In genomic region chr10:15167411-15168295, GRCh38 we compare ENCODE assay signal across 8 cellular contexts. TPM values are rescaled to one million over a fixed set of nuclear protein-coding genes. Genes with fewer than 3 reads are reported as not detected.
A peak's percentile ranks its signal among the peaks of the same experiment; 100 is the strongest.
DNase-seq lines count a peak whose midpoint lies in the region; ATAC-seq, FAIRE-seq and TF ChIP-seq lines count a peak whose summit lies in the region.

No MANE protein-coding gene starts in this region.

- peaks cover 12% of the 10 kb centered on the region; the same call in 1 of the 2 replicates for H4K20me1 ChIP-seq in DND-41 (ENCODE audit: insufficient read depth, low read length)
- H4K20me1 ChIP-seq in K562 (replicated peaks; ENCODE audit: control insufficient read depth, insufficient read depth, low read length) = no peaks in the 10 kb centered on the region

- TF ChIP-seq POLR2A in K562 (conservative IDR thresholded peaks at IDR 0.05) = no peak

- H3K4me1 Mint-ChIP-seq in T-helper 17 cell = peaks cover 45% of the 10 kb centered on the region

- H3K27me3 Mint-ChIP-seq in T-helper 17 cell = no peaks in the 10 kb centered on the region

- H3K9ac ChIP-seq in DND-41 (ENCODE audit: low read depth, low read length) = peak overlapping the region; percentile 80
- H3K9ac ChIP-seq in K562 (ENCODE audit: insufficient read depth in 1 of 2, low read depth in 2 of 2, low read length in 2 of 2) = peak overlapping the region; percentile 64 to 97; a peak in 3 of 4 replicates

- no peaks in the 10 kb centered on the region for H3K36me3 Mint-ChIP-seq in T-helper 17 cell (ENCODE audit: low read depth)

- H3K4me2 ChIP-seq in DND-41 (ENCODE audit: insufficient read depth, low read length) (peak overlapping the region; percentile 74), K562 (ENCODE audit: insufficient read depth, low read length) (peak overlapping the region; percentile 92)

- POLR2A ChIA-PET in K562 (lab: Yijun Ruan, JAX) = interaction anchor here (1.0 kb wide), 1 partner anchor 16 kb away, joined by 3 read pairs; no protein-coding TSS in a partner anchor

- 2% methylated on average over 33 of the region's 55 CpGs for WGBS in K562 (ENCODE audit: insufficient coverage, low coverage, missing lambda C conversion rate)

- CTCF ChIA-PET in K562 (lab: Yijun Ruan, JAX; ENCODE audit: low intra/inter-chr PET ratio) = no interaction called here

- H3K36me3 ChIP-seq in DND-41 (ENCODE audit: insufficient read depth, low read length) (no peaks in the 10 kb centered on the region; the same call in 1 of the 2 replicates), K562 (ENCODE audit: control insufficient read depth, insufficient read depth, low read length) (no peaks in the 10 kb centered on the region)

- TF ChIP-seq RAD21 in K562 (CRISPR knock-in tag; conservative IDR thresholded peaks at IDR 0.05 in 1 of 2, IDR thresholded peaks at IDR 0.05 in 1 of 2) = peak; percentile 24 to 41

- H3K27ac ChIP-seq in DND-41 (ENCODE audit: low read length) (peak overlapping the region; percentile 60), K562 (ENCODE audit: extremely low read depth, low read depth, low read length) (peak overlapping the region; percentile 65; the same call in 1 of the 3 replicates)

- peak; percentile 60 for DNase-seq in DND-41
- peak; percentile 50 for DNase-seq in HK-2 (ENCODE audit: unreplicated experiment)
- DNase-seq in T-helper 17 cell = peak; percentile 28 to 43 (median 30)
- peak; percentile 20 to 59 (median 40) for DNase-seq in K562 (ENCODE audit: extremely low read depth in 1 of 4, low spot score in 3 of 4)
- peak; percentile 72 for DNase-seq in sciatic nerve (ENCODE audit: low spot score)
- DNase-seq in D721Med (ENCODE audit: insufficient read length, low spot score) = no peak

- peak overlapping the region; percentile 97 for H3K4me3 Mint-ChIP-seq in T-helper 17 cell

- no peaks in the 10 kb centered on the region for H3K27me3 ChIP-seq in DND-41 (ENCODE audit: insufficient read depth, low read length, poor library complexity)
- no peaks in the 10 kb centered on the region for H3K27me3 ChIP-seq in K562 (ENCODE audit: control insufficient read depth in 2 of 2, insufficient read depth in 2 of 2, low read length in 2 of 2)

- peaks cover 57% of the 10 kb centered on the region for H3K4me1 ChIP-seq in DND-41 (ENCODE audit: insufficient read depth, low read length)
- H3K4me1 ChIP-seq in K562 (replicated peaks in 1 of 2; ENCODE audit: control insufficient read depth in 2 of 2, insufficient read depth in 2 of 2, low read length in 2 of 2) = peaks cover 13 to 18% of the 10 kb centered on the region in 2 experiments

- H3K9me1 ChIP-seq in K562 (ENCODE audit: control insufficient read depth, insufficient read depth, low read length) = no peaks in the 10 kb centered on the region

- TF ChIP-seq CTCF in DND-41 (IDR thresholded peaks at IDR 0.05; ENCODE audit: borderline replicate concordance, extremely low read depth, low read length, poor library complexity, severe bottlenecking) (peak; percentile 56), K562 (IDR thresholded peaks at IDR 0.05 in 2 of 3, conservative IDR thresholded peaks at IDR 0.05 in 1 of 3; ENCODE audit: insufficient read depth in 2 of 3, low read depth in 1 of 3, low read length in 3 of 3) (peak; percentile 43 to 61 (median 55)), D721Med (IDR thresholded peaks at IDR 0.05; ENCODE audit: insufficient read depth, missing control alignments) (no peak)

- no peak for TF ChIP-seq EP300 in K562 (IDR thresholded peaks at IDR 0.05; ENCODE audit: low read length)

- peak overlapping the region; percentile 82 for H2AFZ ChIP-seq in DND-41 (ENCODE audit: low read depth, low read length)
- H2AFZ ChIP-seq in K562 (ENCODE audit: low read depth, low read length) = peak overlapping the region; percentile 97

- ATAC-seq in DND-41 (ENCODE audit: insufficient read depth, low read depth) = peak; percentile 49
- ATAC-seq in GM21367 (IDR thresholded peaks at IDR 0.05; ENCODE audit: unreplicated experiment) = peak; percentile 31
- peak; percentile 5 for ATAC-seq in T-helper 17 cell
- peak; percentile 77 for ATAC-seq in K562
- peak; percentile 30 for ATAC-seq in sciatic nerve

- BruUV-seq in K562 (replicated peaks; lab: Mats Ljungman, UMichigan) = no TSS peak

- in situ Hi-C loops in K562 (cut with MboI) = no loop called here

- H3K27ac Mint-ChIP-seq in T-helper 17 cell = peak overlapping the region; percentile 93

- H3K79me2 ChIP-seq in DND-41 (ENCODE audit: insufficient read depth, low read length) = peaks cover 49% of the 10 kb centered on the region
- no peaks in the 10 kb centered on the region for H3K79me2 ChIP-seq in K562 (ENCODE audit: control insufficient read depth, insufficient read depth, low read length)

- no peaks in the 10 kb centered on the region for H3K9me3 ChIP-seq in DND-41 (ENCODE audit: insufficient read depth, low read length, severe bottlenecking)
- no peaks in the 10 kb centered on the region for H3K9me3 ChIP-seq in T-helper 17 cell (ENCODE audit: control insufficient read depth, low read length, poor library complexity, severe bottlenecking)
- no peaks in the 10 kb centered on the region for H3K9me3 ChIP-seq in K562 (replicated peaks; ENCODE audit: control insufficient read depth, insufficient read depth, low read depth, low read length)

- FAIRE-seq in K562 (lab: Jason Lieb, UNC) (peak; percentile 75), D721Med (lab: Jason Lieb, UNC) (no peak)

- intact Hi-C loops in K562 (cut with micrococcal nuclease) (no loop called here), sciatic nerve (cut with DNase I) (no loop called here)

- peak overlapping the region; percentile 71 to 94 for H3K4me3 ChIP-seq in DND-41 (ENCODE audit: low read depth in 1 of 2, low read length in 2 of 2)
- peak overlapping the region; percentile 72 for H3K4me3 ChIP-seq in K562
- H3K4me3 ChIP-seq in iPS-11a (ENCODE audit: low read depth, low read length) = peak overlapping the region; percentile 86

TF ChIP-seq in K562, 482 proteins besides CTCF, POLR2A, EP300 and RAD21 (continues in another document):
- TF ChIP-seq MEIS2 (IDR thresholded peaks at IDR 0.05; ENCODE audit: partially characterized antibody) (peak; percentile 47), ELF1 (tag; IDR thresholded peaks at IDR 0.05) (no peak), CEBPB (tag; IDR thresholded peaks at IDR 0.05) (no peak), MYC (IDR thresholded peaks at IDR 0.05; ENCODE audit: low read depth, low read length) (no peak), MYC (CRISPR knock-in tag; IDR thresholded peaks at IDR 0.05; ENCODE audit: borderline replicate concordance, low read depth) (peak; percentile 27; the same call in 1 of the 2 replicates), ZNF57 (CRISPR knock-in tag; IDR thresholded peaks at IDR 0.05) (no peak), ZNF263 (CRISPR knock-in tag; IDR thresholded peaks at IDR 0.05; ENCODE audit: borderline replicate concordance) (0 out of 2 replicates have a peak, but pooled peaks have one; percentile 14), SIN3A (IDR thresholded peaks at IDR 0.05; ENCODE audit: borderline replicate concordance in 2 of 2, control insufficient read depth in 1 of 2, low read depth in 2 of 2, low read length in 2 of 2) (no peak), TEAD2 (tag; IDR thresholded peaks at IDR 0.05) (no peak), PRMT5 (CRISPR knock-in tag; IDR thresholded peaks at IDR 0.05) (no peak), MAZ (CRISPR knock-in tag; conservative IDR thresholded peaks at IDR 0.05 in 1 of 2, IDR thresholded peaks at IDR 0.05 in 1 of 2) (peak in 1 of 2 experiments; percentile 43; a peak in 2 of 4 replicates), HNRNPL (IDR thresholded peaks at IDR 0.05; ENCODE audit: low read depth, low read length) (0 out of 2 replicates have a peak, but pooled peaks have one; percentile 32), STAT5A (IDR thresholded peaks at IDR 0.05; ENCODE audit: borderline replicate concordance, low read length) (no peak), GATAD2B (IDR thresholded peaks at IDR 0.05; ENCODE audit: borderline replicate concordance) (no peak), FOXP1 (CRISPR knock-in tag; IDR thresholded peaks at IDR 0.05) (no peak), RAD51 (IDR thresholded peaks at IDR 0.05; ENCODE audit: borderline replicate concordance, low read depth) (no peak), EGR1 (conservative IDR thresholded peaks at IDR 0.05) (peak; percentile 50), CREB1 (IDR thresholded peaks at IDR 0.05) (no peak), CREB1 (CRISPR knock-in tag; IDR thresholded peaks at IDR 0.05) (0 out of 2 replicates have a peak, but pooled peaks have one; percentile 32), ZNF184 (CRISPR knock-in tag; IDR thresholded peaks at IDR 0.05) (no peak), LCOR (CRISPR knock-in tag; IDR thresholded peaks at IDR 0.05) (no peak), RBM22 (IDR thresholded peaks at IDR 0.05; ENCODE audit: low read depth, low read length, poor library complexity, severe bottlenecking) (no peak), ARID2 (IDR thresholded peaks at IDR 0.05) (no peak), ZBTB7A (IDR thresholded peaks at IDR 0.05; ENCODE audit: borderline replicate concordance, control insufficient read depth, low read depth, low read length) (peak; percentile 94), CSDE1 (IDR thresholded peaks at IDR 0.05) (no peak), ZNF79 (CRISPR knock-in tag; IDR thresholded peaks at IDR 0.05; ENCODE audit: low read depth) (no peak), GABPB1 (CRISPR knock-in tag; IDR thresholded peaks at IDR 0.05) (0 out of 2 replicates have a peak, but pooled peaks have one; percentile 10)

RNA-seq across cellular contexts. Expression of gene NMT2, which starts 0.8 kb away (rescaled TPM):
- total RNA-seq in T-helper 17 cell = 10 to 100 TPM; 42.2 to 42.9 TPM
- total RNA-seq in K562 (2011; cell fraction: chromatin; rRNA removed; ENCODE audit: low replicate concordance) = 11.0 and 15.9 TPM in 2 replicates
- 4.2 and 5.0 TPM in 2 replicates for total RNA-seq in K562 (2011; cell fraction: nucleolus; rRNA removed)
- total RNA-seq in K562 (2011; cell fraction: nucleoplasm; rRNA removed) = 7.9 and 12.4 TPM in 2 replicates
- total RNA-seq in K562 (2014; rRNA removed) = 10.9 and 12.7 TPM in 2 replicates
- 15.0 and 15.3 TPM in 2 replicates for total RNA-seq in K562 (2014; rRNA removed; fragmentation: Illumina TruSeq; extraction: Trizol)
- 15.3 and 15.9 TPM in 2 replicates for total RNA-seq in K562 (2015; rRNA removed; fragmentation: Illumina TruSeq; extraction: Trizol)
- total RNA-seq in K562 (2021) = 10.8 and 12.3 TPM in 2 replicates
- 5.2 and 6.4 TPM in 2 replicates for polyA plus RNA-seq in K562 (2011; rRNA removed)
- 1.9 and 5.3 TPM in 2 replicates for polyA plus RNA-seq in K562 (2011; cell fraction: cytosol; rRNA removed)
- polyA plus RNA-seq in K562 (2011; cell fraction: nucleus; rRNA removed) = 5.3 and 8.9 TPM in 2 replicates
- 13.2 and 19.1 TPM in 2 replicates for polyA plus RNA-seq in K562 (2012)
- 12.8 and 14.7 TPM in 2 replicates for polyA plus RNA-seq in K562 (2014; fragmentation: Illumina TruSeq; extraction: Trizol)
- 1 to 10 TPM; 6.9 to 8.4 TPM for polyA plus RNA-seq in K562 (2014; fragmentation: Nextera tagmentation; extraction: Ambion mirVana)
- 8.5 and 9.1 TPM in 2 replicates for polyA plus RNA-seq in K562 (2014; rRNA removed)
- 4.6 and 9.1 TPM in 2 replicates for polyA minus RNA-seq in K562 (2011; rRNA and poly(A)+ RNA removed)
- 2.8 and 5.1 TPM in 2 replicates for polyA minus RNA-seq in K562 (2011; cell fraction: cytosol; rRNA and poly(A)+ RNA removed)
- 2.2 and 5.2 TPM in 2 replicates for polyA minus RNA-seq in K562 (2011; cell fraction: nucleus; rRNA and poly(A)+ RNA removed)
- total RNA-seq in sciatic nerve = 29.9 TPM

Comparison
In these comparisons a context has a peak if more than half of its experiments do, and no peak if none do; other contexts are left out.
1. ATAC-seq: peak in every context shown above with its lines; median percentile 77 in K562; 49 in DND-41; 31 in GM21367; 30 in sciatic nerve; 5 in T-helper 17 cell.